ENCODE assay signal across 3 cellular contexts in the genomic region with DNA sequence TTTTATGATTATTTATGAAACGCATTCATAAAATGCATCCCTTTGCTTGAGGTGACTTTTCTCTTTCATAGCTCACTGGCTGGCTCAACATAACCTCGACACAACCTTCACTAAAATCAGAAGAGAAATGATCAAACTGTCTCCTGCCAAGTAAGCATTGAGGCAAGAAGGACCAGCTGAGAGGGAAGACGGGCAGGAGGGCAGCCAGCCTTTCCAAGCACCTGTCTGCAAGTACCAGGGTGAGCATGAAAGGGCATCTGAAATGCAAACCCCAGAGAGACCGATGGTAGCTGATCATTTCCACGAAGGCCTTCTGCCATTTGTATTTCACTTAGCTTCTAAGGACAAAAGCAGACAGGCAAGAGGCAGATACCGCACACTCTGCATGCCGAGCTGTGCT.
TF ChIP-seq lines count a peak whose summit lies in the region.

No MANE protein-coding gene starts in this region.

TF ChIP-seq in SK-N-SH treated with all-trans-retinoic acid at 6 μM for 48 hours, 23 proteins besides CTCF, POLR2A, EP300 and RAD21 (continued from another document):
- TF ChIP-seq POU6F1 (CRISPR knock-in tag; IDR thresholded peaks at IDR 0.05; ENCODE audit: borderline replicate concordance, low read depth) (no peak), ZNF70 (CRISPR knock-in tag; IDR thresholded peaks at IDR 0.05) (no peak), PPARA (CRISPR knock-in tag; IDR thresholded peaks at IDR 0.05; ENCODE audit: borderline replicate concordance) (no peak), GLIS3 (CRISPR knock-in tag; IDR thresholded peaks at IDR 0.05) (no peak), ESRRG (CRISPR knock-in tag; IDR thresholded peaks at IDR 0.05) (no peak), PATZ1 (CRISPR knock-in tag; IDR thresholded peaks at IDR 0.05; ENCODE audit: borderline replicate concordance) (no peak), SNAI2 (CRISPR knock-in tag; IDR thresholded peaks at IDR 0.05) (no peak), ZFP30 (CRISPR knock-in tag; IDR thresholded peaks at IDR 0.05) (no peak)

TF ChIP-seq in SK-N-SH, 30 proteins besides CTCF, POLR2A, EP300 and RAD21:
- TF ChIP-seq, protein P1, sequence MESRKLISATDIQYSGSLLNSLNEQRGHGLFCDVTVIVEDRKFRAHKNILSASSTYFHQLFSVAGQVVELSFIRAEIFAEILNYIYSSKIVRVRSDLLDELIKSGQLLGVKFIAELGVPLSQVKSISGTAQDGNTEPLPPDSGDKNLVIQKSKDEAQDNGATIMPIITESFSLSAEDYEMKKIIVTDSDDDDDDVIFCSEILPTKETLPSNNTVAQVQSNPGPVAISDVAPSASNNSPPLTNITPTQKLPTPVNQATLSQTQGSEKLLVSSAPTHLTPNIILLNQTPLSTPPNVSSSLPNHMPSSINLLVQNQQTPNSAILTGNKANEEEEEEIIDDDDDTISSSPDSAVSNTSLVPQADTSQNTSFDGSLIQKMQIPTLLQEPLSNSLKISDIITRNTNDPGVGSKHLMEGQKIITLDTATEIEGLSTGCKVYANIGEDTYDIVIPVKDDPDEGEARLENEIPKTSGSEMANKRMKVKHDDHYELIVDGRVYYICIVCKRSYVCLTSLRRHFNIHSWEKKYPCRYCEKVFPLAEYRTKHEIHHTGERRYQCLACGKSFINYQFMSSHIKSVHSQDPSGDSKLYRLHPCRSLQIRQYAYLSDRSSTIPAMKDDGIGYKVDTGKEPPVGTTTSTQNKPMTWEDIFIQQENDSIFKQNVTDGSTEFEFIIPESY (IDR thresholded peaks at IDR 0.05; ENCODE audit: borderline replicate concordance, low read depth), result no peak
- no peak for TF ChIP-seq NRF1 (IDR thresholded peaks at IDR 0.05; ENCODE audit: low read depth, low read length)
- TF ChIP-seq USF1 (IDR thresholded peaks at IDR 0.05; ENCODE audit: borderline replicate concordance, low read depth), result no peak
- TF ChIP-seq SMC3 (IDR thresholded peaks at IDR 0.05; ENCODE audit: low read depth, low read length), result no peak
- TF ChIP-seq, protein P2, sequence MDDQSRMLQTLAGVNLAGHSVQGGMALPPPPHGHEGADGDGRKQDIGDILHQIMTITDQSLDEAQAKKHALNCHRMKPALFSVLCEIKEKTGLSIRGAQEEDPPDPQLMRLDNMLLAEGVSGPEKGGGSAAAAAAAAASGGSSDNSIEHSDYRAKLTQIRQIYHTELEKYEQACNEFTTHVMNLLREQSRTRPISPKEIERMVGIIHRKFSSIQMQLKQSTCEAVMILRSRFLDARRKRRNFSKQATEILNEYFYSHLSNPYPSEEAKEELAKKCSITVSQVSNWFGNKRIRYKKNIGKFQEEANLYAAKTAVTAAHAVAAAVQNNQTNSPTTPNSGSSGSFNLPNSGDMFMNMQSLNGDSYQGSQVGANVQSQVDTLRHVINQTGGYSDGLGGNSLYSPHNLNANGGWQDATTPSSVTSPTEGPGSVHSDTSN (IDR thresholded peaks at IDR 0.05), result no peak
- TF ChIP-seq SIN3A (IDR thresholded peaks at IDR 0.05; ENCODE audit: borderline replicate concordance, low read depth, low read length), result no peak
- TF ChIP-seq MEF2A (IDR thresholded peaks at IDR 0.05; ENCODE audit: borderline replicate concordance, low read depth), result no peak
- no peak for TF ChIP-seq TCF12 (IDR thresholded peaks at IDR 0.05)
- TF ChIP-seq MAX (IDR thresholded peaks at IDR 0.05; ENCODE audit: low read depth), result no peak
- TF ChIP-seq FOXJ3 (CRISPR knock-in tag; IDR thresholded peaks at IDR 0.05), result no peak
- TF ChIP-seq CHD2 (IDR thresholded peaks at IDR 0.05; ENCODE audit: low read length, partially characterized antibody), result no peak
- no peak for TF ChIP-seq GATA2 (CRISPR knock-in tag; IDR thresholded peaks at IDR 0.05)
- no peak for TF ChIP-seq RXRA (IDR thresholded peaks at IDR 0.05; ENCODE audit: borderline replicate concordance, low read depth)
- no peak for TF ChIP-seq TEAD4 (IDR thresholded peaks at IDR 0.05; ENCODE audit: borderline replicate concordance, insufficient read depth)
- TF ChIP-seq POLR2AphosphoS5 (IDR thresholded peaks at IDR 0.05; ENCODE audit: low read depth, low read length), result no peak
- TF ChIP-seq RFX5 (IDR thresholded peaks at IDR 0.05; ENCODE audit: low read length), result no peak
- TF ChIP-seq USF2 (IDR thresholded peaks at IDR 0.05; ENCODE audit: borderline replicate concordance, low read depth, low read length), result no peak
- no peak for TF ChIP-seq NFIC (IDR thresholded peaks at IDR 0.05; ENCODE audit: borderline replicate concordance)
TF ChIP-seq in SK-N-SH: peak in this region for 0.

TF ChIP-seq in HEK293T, 16 proteins besides CTCF, POLR2A, EP300 and RAD21 (continued from another document):
- no peak for TF ChIP-seq ELF4 (IDR thresholded peaks at IDR 0.05)
